6 cellular contexts compared by ENCODE assay signal in the genomic region with DNA sequence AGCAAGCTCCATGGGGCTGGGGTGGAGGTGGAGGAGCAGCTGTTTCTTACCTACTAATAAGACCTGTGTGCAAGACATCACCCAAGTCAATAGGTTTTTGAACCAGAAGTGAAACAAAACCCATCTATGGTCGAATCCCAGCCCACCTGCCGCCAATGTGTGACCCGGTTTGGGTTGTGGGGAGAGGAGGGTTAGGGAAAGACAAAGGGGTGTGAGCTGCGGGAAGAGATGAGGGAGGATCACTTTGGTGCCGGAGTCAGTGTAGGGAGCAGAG. TPM values are rescaled to one million over a fixed set of nuclear protein-coding genes. Genes with fewer than 3 reads are reported as not detected.
DNase-seq lines count a peak whose midpoint lies in the region; ATAC-seq and TF ChIP-seq lines count a peak whose summit lies in the region.

No MANE protein-coding gene starts in this region.

- 11% methylated on average over 5 of the region's 5 CpGs for whole genome bisulfite sequencing in hepatocyte (ENCODE audit: low lambda C conversion rate, missing lambda C conversion rate)
- WGBS in upper lobe of left lung, 2 donors: 10 to 14% methylated on average over 5 of the region's 5 CpGs

- no peak for TF ChIP-seq CTCF in left ventricle myocardium inferior (IDR thresholded peaks at IDR 0.05; ENCODE audit: borderline replicate concordance)
- TF ChIP-seq CTCF in hepatocyte (IDR thresholded peaks at IDR 0.05; ENCODE audit: poor library complexity): no peak
- no peak for TF ChIP-seq CTCF in upper lobe of left lung (IDR thresholded peaks at IDR 0.05)

- peak overlapping the region; percentile 62 for H3K4me3 ChIP-seq in left ventricle myocardium inferior
- peak overlapping the region; percentile 73 for H3K4me3 ChIP-seq in hepatocyte
- H3K4me3 ChIP-seq in upper lobe of left lung: peak overlapping the region in 3 of 4 donors; percentile 59 to 62 (median 62)

- H3K36me3 ChIP-seq in left ventricle myocardium inferior (no peaks in the 10 kb centered on the region), hepatocyte (replicated peaks; ENCODE audit: insufficient read depth, low read depth) (no peaks in the 10 kb centered on the region), upper lobe of left lung (peaks cover 0 to 21% (median 6%) of the 10 kb centered on the region in 4 donors)

- intact Hi-C loops in left ventricle myocardium inferior (cut with micrococcal nuclease) (no loop called here), left ventricle myocardium superior (cut with micrococcal nuclease) (no loop called here)

- H3K9me3 ChIP-seq in left ventricle myocardium inferior (replicated peaks) (no peaks in the 10 kb centered on the region), hepatocyte (ENCODE audit: low read depth) (no peaks in the 10 kb centered on the region), upper lobe of left lung (no peaks in the 10 kb centered on the region)

- H3K4me1 ChIP-seq in left ventricle myocardium inferior: peaks cover 16% of the 10 kb centered on the region
- H3K4me1 ChIP-seq in hepatocyte (ENCODE audit: insufficient read depth): no peaks in the 10 kb centered on the region
- H3K4me1 ChIP-seq in upper lobe of left lung: peaks cover 14 to 21% (median 16%) of the 10 kb centered on the region in 4 donors

- in situ Hi-C loops in G401 (cut with HindIII; ENCODE audit: low sequenced_read_pairs): no loop called here

- no peaks in the 10 kb centered on the region for H3K79me2 ChIP-seq in hepatocyte

- ATAC-seq in left ventricle myocardium superior: no peak
- no peak for ATAC-seq in upper lobe of left lung (ENCODE audit: low FRiP score in 2 of 2)
- no peak for ATAC-seq in GM21526 (IDR thresholded peaks at IDR 0.05; ENCODE audit: low FRiP score, unreplicated experiment)

- H3K27ac ChIP-seq in left ventricle myocardium inferior (replicated peaks) (no peak overlapping the region), hepatocyte (peak overlapping the region; percentile 94), upper lobe of left lung (peak overlapping the region in 2 of 4 donors; percentile 72 to 77)

- no peaks in the 10 kb centered on the region for H3K9me2 ChIP-seq in hepatocyte (replicated peaks; ENCODE audit: insufficient read depth)

- H3K4me2 ChIP-seq in hepatocyte: peak overlapping the region; percentile 98

- TF ChIP-seq POLR2A in upper lobe of left lung (IDR thresholded peaks at IDR 0.05): no peak

- no peak for TF ChIP-seq EP300 in upper lobe of left lung (IDR thresholded peaks at IDR 0.05)

- H2AFZ ChIP-seq in hepatocyte: peak overlapping the region; percentile 73

- peaks cover 32% of the 10 kb centered on the region for H3K27me3 ChIP-seq in left ventricle myocardium inferior (ENCODE audit: low read depth)
- no peaks in the 10 kb centered on the region for H3K27me3 ChIP-seq in hepatocyte
- peaks cover 0 to 4% (median 0%) of the 10 kb centered on the region in 4 donors for H3K27me3 ChIP-seq in upper lobe of left lung

- no peaks in the 10 kb centered on the region for H4K20me1 ChIP-seq in hepatocyte (ENCODE audit: insufficient read depth, poor library complexity, severe bottlenecking)

- no peak for DNase-seq in left ventricle myocardium inferior
- no peak for DNase-seq in left ventricle myocardium superior
- DNase-seq in hepatocyte (ENCODE audit: low spot score): no peak
- no peak for DNase-seq in upper lobe of left lung
- DNase-seq in G401 (ENCODE audit: low spot score): no peak

RNA-seq across cellular contexts. Expression of gene LPAR2, which starts 0.6 kb away (rescaled TPM):
- total RNA-seq in left ventricle myocardium inferior (0.88 TPM), left ventricle myocardium superior (1.6 TPM), hepatocyte (11.5 and 20.1 TPM in 2 replicates), upper lobe of left lung (10 to 100 TPM; 16.4 to 51.3 (median 24.1) TPM)
- 33.1 and 42.6 TPM in 2 replicates for polyA plus RNA-seq in hepatocyte
- 5.6 and 6.3 TPM in 2 replicates for total RNA-seq in G401 (2014; rRNA removed; shearing (Covaris generic))

RNA-seq across cellular contexts. Expression of gene PBX4, which starts 8.9 kb away (rescaled TPM):
- total RNA-seq in left ventricle myocardium inferior (not detected), left ventricle myocardium superior (0.42 TPM), hepatocyte (0.64 and 3.2 TPM in 2 replicates), upper lobe of left lung (10 to 100 TPM in 2 of 6 donors, 1 to 10 TPM in 4; 2.0 to 30.4 (median 5.8) TPM)
- polyA plus RNA-seq in hepatocyte: 2.5 and 4.3 TPM in 2 replicates
- 2.2 and 7.7 TPM in 2 replicates for total RNA-seq in G401 (2014; rRNA removed; shearing (Covaris generic))

RNA-seq across cellular contexts. Expression of gene GMIP, which starts 16.1 kb away (rescaled TPM):
- total RNA-seq in left ventricle myocardium inferior: 3.0 TPM
- total RNA-seq in left ventricle myocardium superior: 4.2 TPM
- 4.5 and 5.6 TPM in 2 replicates for total RNA-seq in hepatocyte
- polyA plus RNA-seq in hepatocyte: 11.4 and 13.0 TPM in 2 replicates
- 100 to 1,000 TPM in 1 of 6 donors, 10 to 100 TPM in 5; 20.8 to 109 (median 49.1) TPM for total RNA-seq in upper lobe of left lung
- 5.8 and 21.8 TPM in 2 replicates for total RNA-seq in G401 (2014; rRNA removed; shearing (Covaris generic))

RNA-seq across cellular contexts. Expression of gene ATP13A1, which starts 36.1 kb away (rescaled TPM):
- total RNA-seq in left ventricle myocardium inferior (16.5 TPM), left ventricle myocardium superior (21.6 TPM), hepatocyte (53.0 and 113 TPM in 2 replicates), upper lobe of left lung (100 to 1,000 TPM in 3 of 6 donors, 10 to 100 TPM in 3; 58.6 to 256 (median 97.4) TPM)
- 92.0 and 97.5 TPM in 2 replicates for polyA plus RNA-seq in hepatocyte
- 36.0 and 48.0 TPM in 2 replicates for total RNA-seq in G401 (2014; rRNA removed; shearing (Covaris generic))

RNA-seq across cellular contexts. Expression of gene ZNF101, which starts 41.3 kb away (rescaled TPM):
- 4.2 TPM for total RNA-seq in left ventricle myocardium inferior
- total RNA-seq in left ventricle myocardium superior: 3.7 TPM
- total RNA-seq in hepatocyte: 3.3 and 5.9 TPM in 2 replicates
- polyA plus RNA-seq in hepatocyte: 3.6 and 5.1 TPM in 2 replicates
- total RNA-seq in upper lobe of left lung: 10 to 100 TPM in 4 of 6 donors, 1 to 10 TPM in 2; 3.4 to 16.1 (median 11.1) TPM
- total RNA-seq in G401 (2014; rRNA removed; shearing (Covaris generic)): 15.9 and 19.1 TPM in 2 replicates
